12 cellular contexts compared by ENCODE assay signal in genomic region chr14:72443991-72444431, GRCh38.
DNase-seq lines count a peak whose midpoint lies in the region; ATAC-seq, FAIRE-seq and TF ChIP-seq lines count a peak whose summit lies in the region.
"Had no signal": no experiment of that assay in that cellular context is flagged by ENCODE, and none has a peak within 500 bp of the region (broad histone marks: within the 10 kb centered on the region; RNA-seq: fewer than 3 reads in every experiment).

No MANE protein-coding gene starts in this region.

- no peak overlapping the region for H4K5ac ChIP-seq in H9 (ENCODE audit: insufficient read length, low read depth, low read length)

- TF ChIP-seq CTCF in H9 (conservative IDR thresholded peaks at IDR 0.05) (no peak), PC-3 (conservative IDR thresholded peaks at IDR 0.05; ENCODE audit: low read depth, low read length) (no peak), HepG2 (CRISPR knock-in tag; IDR thresholded peaks at IDR 0.05) (no peak)

- H2BK20ac ChIP-seq in H9 (ENCODE audit: low read depth, low read length, poor library complexity, severe bottlenecking): no peak overlapping the region

- FAIRE-seq in HepG2 (lab: Jason Lieb, UNC): no peak

- no peaks in the 10 kb centered on the region for H3K79me2 ChIP-seq in H9 (ENCODE audit: insufficient read depth, low read length)
- H3K79me2 ChIP-seq in PC-3 (ENCODE audit: low read length): no peaks in the 10 kb centered on the region
- no peaks in the 10 kb centered on the region for H3K79me2 ChIP-seq in HepG2 (ENCODE audit: insufficient read depth, low read length)

- TF ChIP-seq EP300 in HepG2 (IDR thresholded peaks at IDR 0.05; ENCODE audit: low read depth in 2 of 2, low read length in 2 of 2) (no peak), HepG2 (CRISPR knock-in tag; IDR thresholded peaks at IDR 0.05; ENCODE audit: borderline replicate concordance) (no peak)

- CTCF ChIA-PET in T-cell (lab: Charles Lee) (no interaction called here), PC-3 (lab: Charles Lee) (interaction anchor here (0.6 kb wide), 1 partner anchor 353 kb away, joined by 3 read pairs; no protein-coding TSS in a partner anchor), HepG2 (lab: Yijun Ruan, JAX; ENCODE audit: low intra/inter-chr PET ratio, low total read pairs) (no interaction called here)

- H2BK5ac ChIP-seq in H9 (ENCODE audit: insufficient read length, low read length): no peak overlapping the region

- H3K4me1 ChIP-seq in H9 (ENCODE audit: insufficient read depth, low read length) (no peaks in the 10 kb centered on the region), PC-3 (ENCODE audit: insufficient read depth, low read length) (peaks cover 9% of the 10 kb centered on the region; the same call in 1 of the 2 replicates), HepG2 (ENCODE audit: insufficient read depth, low read length) (no peaks in the 10 kb centered on the region)

- no peaks in the 10 kb centered on the region for H3K36me3 ChIP-seq in PC-3 (ENCODE audit: low read depth, low read length)
- no peaks in the 10 kb centered on the region for H3K36me3 ChIP-seq in HepG2 (replicated peaks in 1 of 2; ENCODE audit: control insufficient read depth in 1 of 2, insufficient read depth in 2 of 2, low read length in 2 of 2)
- H3K36me3 ChIP-seq: neutrophil, stomach had no signal

- no peak overlapping the region for H3T11ph ChIP-seq in H9 (ENCODE audit: low read length)

- intact Hi-C loops in PC-3 (cut with micrococcal nuclease) (no loop called here), HepG2 (cut with micrococcal nuclease; ENCODE audit: unreplicated experiment) (no loop called here)

- H4K91ac ChIP-seq in H9 (ENCODE audit: insufficient read length, low read depth, low read length): no peak overlapping the region

- H3K4me3 Mint-ChIP-seq in H9 (no peak overlapping the region), T-cell (peak overlapping the region in 1 of 3 donors; percentile 65)
- no peak overlapping the region for H3K4me3 Mint-ChIP-seq in activated naive CD8-positive, alpha-beta T cell treated with anti-CD3 and anti-CD28 coated beads, Interleukin-2, amount 50 U/mL, for 24 hours

- no peak overlapping the region for H3K4ac ChIP-seq in H9 (ENCODE audit: low read depth, low read length)

- POLR2A ChIA-PET in T-cell (lab: Charles Lee): no interaction called here
- POLR2A ChIA-PET in PC-3 (lab: Charles Lee; ENCODE audit: unreplicated experiment): no interaction called here
- POLR2A ChIA-PET in HepG2 (lab: Yijun Ruan, JAX): no interaction called here

- H3K9ac ChIP-seq in H9 (ENCODE audit: extremely low read depth, insufficient read length, low read length) (no peak overlapping the region), PC-3 (ENCODE audit: low read length) (no peak overlapping the region), HepG2 (ENCODE audit: insufficient read depth, low read depth, low read length) (no peak overlapping the region)

- no peak overlapping the region for H2AK5ac ChIP-seq in H9 (ENCODE audit: insufficient read length, low read length)

- TF ChIP-seq RAD21 in HepG2 (CRISPR knock-in tag; IDR thresholded peaks at IDR 0.05): no peak

- no peak overlapping the region for H2AFZ ChIP-seq in H9 (ENCODE audit: low read length)
- no peak overlapping the region for H2AFZ ChIP-seq in PC-3 (ENCODE audit: low read length)
- H2AFZ ChIP-seq in HepG2 (ENCODE audit: low read length): no peak overlapping the region

- ATAC-seq in T-cell (replicated peaks in 1 of 4) (peak; percentile 69 to 77 (median 70)), GM18868 (IDR thresholded peaks at IDR 0.05; ENCODE audit: unreplicated experiment) (no peak), PC-3 (no peak), HepG2 (no peak)
- ATAC-seq in activated naive CD8-positive, alpha-beta T cell treated with anti-CD3 and anti-CD28 coated beads, Interleukin-2, amount 50 U/mL, for 24 hours: peak; percentile 65

- H3K27ac ChIP-seq in H9 (ENCODE audit: insufficient read length, low read depth, low read length): no peak overlapping the region
- H3K27ac ChIP-seq in PC-3 (ENCODE audit: low read length): no peak overlapping the region
- no peak overlapping the region for H3K27ac ChIP-seq in HepG2 (ENCODE audit: extremely low read length, insufficient read depth, low read length)
- H3K27ac ChIP-seq: neutrophil, SK-N-MC, stomach had no signal

- no peaks in the 10 kb centered on the region for H3K9me3 Mint-ChIP-seq in H9
- no peaks in the 10 kb centered on the region for H3K9me3 Mint-ChIP-seq in T-cell
- no peaks in the 10 kb centered on the region for H3K9me3 Mint-ChIP-seq in activated naive CD8-positive, alpha-beta T cell treated with anti-CD3 and anti-CD28 coated beads, Interleukin-2, amount 50 U/mL, for 24 hours

- no peak overlapping the region for H4K8ac ChIP-seq in H9 (replicated peaks; ENCODE audit: insufficient read length, low read depth, low read length)

- no peaks in the 10 kb centered on the region for H3K9me3 ChIP-seq in H9 (ENCODE audit: control insufficient read depth, low read depth, low read length)
- H3K9me3 ChIP-seq in PC-3 (ENCODE audit: low read length): no peaks in the 10 kb centered on the region
- H3K9me3 ChIP-seq in HepG2 (ENCODE audit: low read length): no peaks in the 10 kb centered on the region
- H3K9me3 ChIP-seq: neutrophil, stomach had no signal

- no peak overlapping the region for H2BK15ac ChIP-seq in H9 (ENCODE audit: low read depth, low read length)

- H3K27ac Mint-ChIP-seq in H9 (peak overlapping the region in 2 of 3 experiments; percentile 7 to 66; a peak in 2 of 7 replicates), T-cell (peak overlapping the region in 1 of 2 donors; percentile 11)
- H3K27ac Mint-ChIP-seq in activated naive CD8-positive, alpha-beta T cell treated with anti-CD3 and anti-CD28 coated beads, Interleukin-2, amount 50 U/mL, for 24 hours: peak overlapping the region; percentile 37

- no peaks in the 10 kb centered on the region for H4K20me1 ChIP-seq in H9 (ENCODE audit: control insufficient read depth, insufficient read depth, insufficient read length)
- H4K20me1 ChIP-seq in PC-3 (ENCODE audit: low read length): no peaks in the 10 kb centered on the region
- no peaks in the 10 kb centered on the region for H4K20me1 ChIP-seq in HepG2 (ENCODE audit: insufficient read depth, low read length)

- H3K23ac ChIP-seq in H9 (ENCODE audit: insufficient read length, low read depth, low read length): no peak overlapping the region

- TF ChIP-seq POLR2A in HepG2 (IDR thresholded peaks at IDR 0.05; ENCODE audit: insufficient read depth in 1 of 2, low read depth in 2 of 2, low read length in 2 of 2): no peak

- DNase-seq in H9: no peak
- peak in 20 of 34 experiments; percentile 2 to 37 (median 16) for DNase-seq in T-cell
- DNase-seq in activated naive CD8-positive, alpha-beta T cell treated with anti-CD3 and anti-CD28 coated beads, Interleukin-2, amount 50 U/mL, for 24 hours: peak; percentile 38
- peak; percentile 25 to 36 for DNase-seq in stimulated activated CD8-positive, alpha-beta memory T cell treated with anti-CD3 and anti-CD28 coated beads, Interleukin-15, amount 100 ng/mL, for 48 hours (ENCODE audit: low read depth in 2 of 2)
- no peak for DNase-seq in PC-3
- no peak for DNase-seq in HepG2 (ENCODE audit: low spot score)
- DNase-seq in COLO668 (lab: John Stamatoyannopoulos, UW; ENCODE audit: unreplicated experiment): no peak
- DNase-seq: hypothalamus, stomach had no signal

- BruUV-seq in PC-3 (replicated peaks; lab: Mats Ljungman, UMichigan) (no TSS peak), HepG2 (replicated peaks; lab: Mats Ljungman, UMichigan) (no TSS peak)

- no peak overlapping the region for H3K4me3 ChIP-seq in PC-3 (ENCODE audit: low read length)
- H3K4me3 ChIP-seq in HepG2 (replicated peaks in 1 of 3; ENCODE audit: insufficient read depth in 1 of 3, low read depth in 2 of 3, low read length in 3 of 3): no peak overlapping the region
- H3K4me3 ChIP-seq: SK-N-MC, stomach had no signal

- H3K9me2 ChIP-seq in PC-3 (replicated peaks; ENCODE audit: low read length): no peaks in the 10 kb centered on the region

- H3K14ac ChIP-seq in H9 (ENCODE audit: insufficient read depth, low read length): no peak overlapping the region

- H3K79me1 ChIP-seq in H9 (ENCODE audit: insufficient read depth, low read depth, low read length, poor library complexity, severe bottlenecking): no peaks in the 10 kb centered on the region

- H3F3A ChIP-seq in PC-3 (ENCODE audit: low read length, unreplicated experiment): no peaks in the 10 kb centered on the region

- no peak overlapping the region for H2BK12ac ChIP-seq in H9 (ENCODE audit: insufficient read length, low read depth, low read length)

- H3K36me3 Mint-ChIP-seq in H9 (ENCODE audit: insufficient read depth in 1 of 3, low read depth in 3 of 3) (no peaks in the 10 kb centered on the region; a peak in 1 of 7 replicates), T-cell (no peaks in the 10 kb centered on the region)
- H3K36me3 Mint-ChIP-seq in activated naive CD8-positive, alpha-beta T cell treated with anti-CD3 and anti-CD28 coated beads, Interleukin-2, amount 50 U/mL, for 24 hours (ENCODE audit: low read depth): no peaks in the 10 kb centered on the region

- H3K27me3 ChIP-seq in H9 (ENCODE audit: insufficient read depth, low read length) (no peaks in the 10 kb centered on the region), PC-3 (ENCODE audit: low read length) (peaks cover 40% of the 10 kb centered on the region), HepG2 (ENCODE audit: control insufficient read depth in 1 of 2, insufficient read depth in 2 of 2, low read length in 2 of 2) (peaks cover 0 to 1% of the 10 kb centered on the region in 2 experiments; a peak in 2 of 5 replicates)

- H3K4me2 ChIP-seq in H9 (ENCODE audit: insufficient read depth, insufficient read length, low read length): no peak overlapping the region
- no peak overlapping the region for H3K4me2 ChIP-seq in PC-3 (ENCODE audit: low read length)
- no peak overlapping the region for H3K4me2 ChIP-seq in HepG2 (ENCODE audit: low read depth, low read length)

- WGBS in H9 (ENCODE audit: extremely low coverage, insufficient read length, low lambda C conversion rate): no CpG with 5 or more reads among the region's 8 CpGs
- WGBS in HepG2 (ENCODE audit: low lambda C conversion rate): 4% methylated on average over 8 of the region's 8 CpGs

- no peak overlapping the region for H2BK120ac ChIP-seq in H9 (ENCODE audit: low read depth, low read length, poor library complexity, severe bottlenecking)

- H3K4me1 Mint-ChIP-seq in H9 (no peaks in the 10 kb centered on the region), T-cell (peaks cover 50 to 54% (median 53%) of the 10 kb centered on the region in 3 donors)
- H3K4me1 Mint-ChIP-seq in activated naive CD8-positive, alpha-beta T cell treated with anti-CD3 and anti-CD28 coated beads, Interleukin-2, amount 50 U/mL, for 24 hours: peaks cover 48% of the 10 kb centered on the region

- no peak overlapping the region for H3K18ac ChIP-seq in H9 (ENCODE audit: insufficient read length, low read depth, low read length)

- no peak overlapping the region for H3K56ac ChIP-seq in H9 (ENCODE audit: insufficient read length, low read depth, low read length)

- H3K27me3 Mint-ChIP-seq in H9 (ENCODE audit: low read depth) (no peaks in the 10 kb centered on the region), T-cell (no peaks in the 10 kb centered on the region)
- H3K27me3 Mint-ChIP-seq in activated naive CD8-positive, alpha-beta T cell treated with anti-CD3 and anti-CD28 coated beads, Interleukin-2, amount 50 U/mL, for 24 hours: peaks cover 7% of the 10 kb centered on the region

- in situ Hi-C loops in HepG2 (cut with HindIII; ENCODE audit: extremely low pct_ligation_motif_present, low pct_unique_long_range_greater_than_20kb): no loop called here

- no peaks in the 10 kb centered on the region for H3K23me2 ChIP-seq in H9 (ENCODE audit: insufficient read length, low read depth, low read length, poor library complexity, severe bottlenecking)

Comparison
In these comparisons a context has a peak if more than half of its experiments do, and no peak if none do; other contexts are left out.
1. DNase-seq: peak in T-cell (20 of 34), activated naive CD8-positive, alpha-beta T cell treated with anti-CD3 and anti-CD28 coated beads, Interleukin-2, amount 50 U/mL, for 24 hours (single experiment) and stimulated activated CD8-positive, alpha-beta memory T cell treated with anti-CD3 and anti-CD28 coated beads, Interleukin-15, amount 100 ng/mL, for 48 hours (2 of 2); none in H9 (single experiment), PC-3 (single experiment), HepG2 (single experiment) and COLO668 (single experiment).
2. ATAC-seq: peak in T-cell (4 of 4) and activated naive CD8-positive, alpha-beta T cell treated with anti-CD3 and anti-CD28 coated beads, Interleukin-2, amount 50 U/mL, for 24 hours (single experiment); none in GM18868 (single experiment), PC-3 (single experiment) and HepG2 (single experiment).